ENCODE assay signal across 15 cellular contexts in genomic region chr3:183857863-183858262, GRCh38.
"Had no signal": no experiment of that assay in that cellular context is flagged by ENCODE, and none has a peak within 500 bp of the region (broad histone marks: within the 10 kb centered on the region; RNA-seq: fewer than 3 reads in every experiment).

No MANE protein-coding gene starts in this region.

- H3K27ac Mint-ChIP-seq: activated naive CD8-positive, alpha-beta T cell treated with anti-CD3 and anti-CD28 coated beads for 36 hours; endodermal cell; mesothelial cell of epicardium; progenitor cell of endocrine pancreas had no signal

- H3K4me1 Mint-ChIP-seq: endodermal cell had no signal

- DNase-seq: activated CD4-positive, alpha-beta T cell treated with anti-CD3 and anti-CD28 coated beads, Interleukin-2, amount 50 U/mL, for 48 hours; activated naive CD4-positive, alpha-beta T cell; activated naive CD8-positive, alpha-beta T cell treated with anti-CD3 and anti-CD28 coated beads for 36 hours; amygdala; endodermal cell; foreskin fibroblast; hippocampal formation; islet precursor cell; left colon; occipital lobe; stimulated activated CD4-positive, alpha-beta T cell treated with anti-CD3 and anti-CD28 coated beads, Interleukin-2, amount 100 ng/mL, for 48 hours; upper lobe of left lung; WERI-Rb-1 had no signal

- H3K9me3 Mint-ChIP-seq: activated naive CD8-positive, alpha-beta T cell treated with anti-CD3 and anti-CD28 coated beads for 36 hours had no signal

- H3K27me3 Mint-ChIP-seq: activated naive CD8-positive, alpha-beta T cell treated with anti-CD3 and anti-CD28 coated beads for 36 hours; progenitor cell of endocrine pancreas had no signal

- H3K4me3 Mint-ChIP-seq: activated naive CD8-positive, alpha-beta T cell treated with anti-CD3 and anti-CD28 coated beads for 36 hours; endodermal cell; mesothelial cell of epicardium had no signal

- ATAC-seq: left colon had no signal
